Comparison of ENCODE assay signal across 10 cellular contexts in the genomic region with DNA sequence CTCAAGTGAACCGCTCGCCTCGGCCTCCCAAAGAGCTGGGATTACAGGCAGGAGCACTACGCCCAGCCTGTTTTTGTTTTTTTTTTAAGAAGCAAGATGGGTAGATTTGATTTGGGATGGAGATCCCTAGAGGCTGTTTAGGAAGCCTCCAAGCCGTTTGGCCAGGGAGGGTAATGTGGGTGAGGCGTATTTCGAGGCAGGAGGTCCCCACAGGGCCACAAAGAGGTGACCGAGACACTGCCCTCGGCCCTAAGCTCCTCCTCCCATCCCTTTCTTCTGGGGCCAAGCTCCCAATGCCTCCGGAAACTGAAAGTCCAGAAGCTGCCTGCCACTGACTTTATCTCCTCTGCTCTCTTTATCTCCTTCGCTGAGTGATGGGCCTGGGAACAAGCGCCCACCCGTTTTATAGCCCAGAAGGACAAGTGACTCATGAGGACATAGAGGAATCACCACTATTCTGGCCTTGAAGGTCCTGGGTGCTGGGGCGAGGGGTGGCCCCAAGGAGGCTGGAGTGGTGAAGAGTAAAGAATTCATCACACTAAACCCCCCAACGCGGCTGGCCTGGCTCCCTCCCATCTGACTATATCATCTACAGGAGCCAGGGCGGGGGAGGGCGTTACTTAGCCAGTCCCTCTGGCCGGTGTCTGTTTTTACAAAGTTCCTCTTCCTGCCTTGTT. TPM values are rescaled to one million over a fixed set of nuclear protein-coding genes. Genes with fewer than 3 reads are reported as not detected.
A peak's percentile ranks its signal among the peaks of the same experiment; 100 is the strongest.
DNase-seq lines count a peak whose midpoint lies in the region; ATAC-seq and TF ChIP-seq lines count a peak whose summit lies in the region.
"Had no signal": no experiment of that assay in that cellular context is flagged by ENCODE, and none has a peak within 500 bp of the region (broad histone marks: within the 10 kb centered on the region; RNA-seq: fewer than 3 reads in every experiment).

No MANE protein-coding gene starts in this region.

- H3K4me3 Mint-ChIP-seq in naive B cell: peak overlapping the region in 2 of 8 donors; percentile 25 to 85

- H3K27ac Mint-ChIP-seq in naive B cell: peak overlapping the region; percentile 11 to 99 (median 72)

- no peaks in the 10 kb centered on the region for H3K27me3 Mint-ChIP-seq in naive B cell

- dilution Hi-C loops in mammary epithelial cell (cut with HindIII; ENCODE audit: low sequenced_read_pairs): no loop called here

- CTCF ChIA-PET in mammary epithelial cell (lab: Charles Lee; ENCODE audit: low non-redundant PET): interaction anchor here (0.6 kb wide), 1 partner anchor 101 kb away, joined by 3 read pairs; no protein-coding TSS in a partner anchor

- H4K20me1 ChIP-seq in mammary epithelial cell (ENCODE audit: insufficient read depth, low read length): no peaks in the 10 kb centered on the region

- peak overlapping the region; percentile 94 to 98 for H3K27ac ChIP-seq in breast epithelium
- H3K27ac ChIP-seq in mammary epithelial cell (ENCODE audit: insufficient read depth, low read depth, low read length): no peak overlapping the region
- H3K27ac ChIP-seq in cingulate gyrus (ENCODE audit: low read depth, low read length): peak overlapping the region; percentile 96
- H3K27ac ChIP-seq in vagina: peak overlapping the region; percentile 95

- TF ChIP-seq POLR2A in breast epithelium (IDR thresholded peaks at IDR 0.05) (no peak), vagina (IDR thresholded peaks at IDR 0.05) (no peak)

- H2AFZ ChIP-seq in mammary epithelial cell (ENCODE audit: low read depth, low read length): no peak overlapping the region

- H3K79me2 ChIP-seq in mammary epithelial cell (ENCODE audit: insufficient read depth, low read length): peaks cover 30% of the 10 kb centered on the region

- H3K9me3 ChIP-seq in breast epithelium (no peaks in the 10 kb centered on the region), mammary epithelial cell (replicated peaks; ENCODE audit: insufficient read depth, low read length) (no peaks in the 10 kb centered on the region), vagina (no peaks in the 10 kb centered on the region)

- in situ Hi-C loops in mammary epithelial cell (cut with MboI; ENCODE audit: low sequenced_read_pairs in 2 of 2): no loop called here

- no TSS peak for BruUV-seq in mammary epithelial cell (replicated peaks; lab: Mats Ljungman, UMichigan)

- intact Hi-C loops in breast epithelium (cut with DNase I; ENCODE audit: low total_unique reads) (no loop called here), mammary epithelial cell (cut with micrococcal nuclease) (no loop called here), vagina (cut with DNase I) (no loop called here)

- no peaks in the 10 kb centered on the region for H3K36me3 Mint-ChIP-seq in naive B cell

- no peaks in the 10 kb centered on the region for H3K27me3 ChIP-seq in breast epithelium
- no peaks in the 10 kb centered on the region for H3K27me3 ChIP-seq in mammary epithelial cell (ENCODE audit: insufficient read depth, low read length)
- H3K27me3 ChIP-seq in vagina: no peaks in the 10 kb centered on the region

- no peak overlapping the region for H3K9ac ChIP-seq in mammary epithelial cell (ENCODE audit: insufficient read depth, low read length)

- H3K4me1 Mint-ChIP-seq in naive B cell: peaks cover 35 to 46% (median 36%) of the 10 kb centered on the region in 3 donors

- DNase-seq in breast epithelium (ENCODE audit: low spot score in 2 of 2) (peak in 1 of 2 donors; percentile 48), mammary epithelial cell (no peak), naive B cell (no peak), vagina (ENCODE audit: extremely low spot score in 2 of 2) (no peak), COLO668 (lab: John Stamatoyannopoulos, UW; ENCODE audit: unreplicated experiment) (no peak)
- no peak for DNase-seq in effector CD8-positive, alpha-beta T cell (lab: John Stamatoyannopoulos, UW)
- DNase-seq: effector CD4-positive, alpha-beta T cell; posterior cingulate gyrus had no signal

- H3K4me1 ChIP-seq in breast epithelium: peaks cover 28 to 39% of the 10 kb centered on the region in 2 donors
- peaks cover 29% of the 10 kb centered on the region for H3K4me1 ChIP-seq in mammary epithelial cell (ENCODE audit: insufficient read depth, low read length)
- peaks cover 82% of the 10 kb centered on the region for H3K4me1 ChIP-seq in vagina

- WGBS in mammary epithelial cell (ENCODE audit: low coverage, missing lambda C conversion rate): 83% methylated on average over 18 of the region's 19 CpGs

- H3K9me3 Mint-ChIP-seq in naive B cell: no peaks in the 10 kb centered on the region

- no peak overlapping the region for H3K4me2 ChIP-seq in mammary epithelial cell (ENCODE audit: insufficient read depth, low read depth, low read length)

- H3K4me3 ChIP-seq in breast epithelium (peak overlapping the region in 1 of 3 donors; percentile 2), mammary epithelial cell (replicated peaks in 1 of 3; ENCODE audit: insufficient read depth in 1 of 3, low read depth in 2 of 3, low read length in 3 of 3) (no peak overlapping the region), vagina (no peak overlapping the region)

- TF ChIP-seq CTCF in breast epithelium (IDR thresholded peaks at IDR 0.05) (no peak), mammary epithelial cell (conservative IDR thresholded peaks at IDR 0.05 in 1 of 2, IDR thresholded peaks at IDR 0.05 in 1 of 2; ENCODE audit: extremely low read depth in 1 of 2, insufficient read depth in 1 of 2, low read depth in 1 of 2, low read length in 2 of 2) (no peak), vagina (IDR thresholded peaks at IDR 0.05) (no peak)

- ATAC-seq in naive B cell (ENCODE audit: low read depth in 2 of 2) (no peak), HG03139 (IDR thresholded peaks at IDR 0.05; ENCODE audit: unreplicated experiment) (no peak)

- no peaks in the 10 kb centered on the region for H3K36me3 ChIP-seq in breast epithelium
- no peaks in the 10 kb centered on the region for H3K36me3 ChIP-seq in mammary epithelial cell (ENCODE audit: insufficient read depth, low read length)
- no peaks in the 10 kb centered on the region for H3K36me3 ChIP-seq in vagina

RNA-seq across cellular contexts. Expression of a gene that starts 2.0 kb away (rescaled TPM):
- total RNA-seq in breast epithelium: 10 to 100 TPM; 52.0 to 94.1 (median 79.3) TPM
- total RNA-seq in mammary epithelial cell: 10 to 100 TPM; 15.2 to 19.9 TPM
- 37.8 TPM for polyA plus RNA-seq in mammary epithelial cell
- polyA minus RNA-seq in mammary epithelial cell: 35.5 TPM
- 10 to 100 TPM in 2 of 6 donors, 1 to 10 TPM in 4; 5.5 to 17.5 (median 8.7) TPM for polyA plus RNA-seq in naive B cell (ENCODE audit: low read depth in 6 of 6)
- 85.0 TPM for total RNA-seq in vagina

RNA-seq across cellular contexts. Expression of a gene that starts 40.6 kb away (rescaled TPM):
- 10 to 100 TPM; 14.8 to 21.3 (median 15.0) TPM for total RNA-seq in breast epithelium
- 1 to 10 TPM in 1 of 2 donors, under 1 TPM in 1; 0.83 to 1.7 TPM for total RNA-seq in mammary epithelial cell
- polyA plus RNA-seq in mammary epithelial cell: 0.78 TPM
- not detected for polyA minus RNA-seq in mammary epithelial cell
- 1 to 10 TPM in 5 of 6 donors, under 1 TPM in 1; 0.96 to 4.0 (median 2.4) TPM for polyA plus RNA-seq in naive B cell (ENCODE audit: low read depth in 6 of 6)
- 27.0 TPM for total RNA-seq in vagina

Comparison
In these comparisons a context has a peak if more than half of its experiments do, and no peak if none do; other contexts are left out.
1. RNA of a gene that starts 40.6 kb away (total RNA-seq): 27.0 TPM in vagina (single experiment) and 14.8 to 21.3 TPM in breast epithelium; 0.83 to 1.7 TPM in mammary epithelial cell; every median in the first group is over 4 times any median in the second.